In genomic region chr22:19447388-19448075, GRCh38 we compare ENCODE assay signal across 8 cellular contexts. TPM values are rescaled to one million over a fixed set of nuclear protein-coding genes. Genes with fewer than 3 reads are reported as not detected.
A peak's percentile ranks its signal among the peaks of the same experiment; 100 is the strongest.
DNase-seq lines count a peak whose midpoint lies in the region; ATAC-seq, FAIRE-seq and TF ChIP-seq lines count a peak whose summit lies in the region.

TSS of gene C22orf39 (minus strand) at chr22:19447711. CDS start at chr22:19447688, 23 bp downstream.

- 0 to 1% methylated on average over 65 to 83 of the region's 83 CpGs for WGBS in aorta, 2 donors

- peaks cover 38% of the 10 kb centered on the region for H4K20me1 ChIP-seq in astrocyte (ENCODE audit: insufficient read depth, low read length)

- H3K79me2 ChIP-seq in astrocyte (ENCODE audit: insufficient read depth, low read length): peaks cover 49% of the 10 kb centered on the region

- peak within 1 kb of the TSS; percentile 93 for H3K27ac Mint-ChIP-seq in T-helper 2 cell treated with Interferon-gamma antibody and Interleukin-4, amounts not matched to agents 5 μg/mL and 100 μg/mL, for 36 hours
- H3K27ac Mint-ChIP-seq in astrocyte (ENCODE audit: unreplicated experiment): peak within 1 kb of the TSS; percentile 88

- H3K27ac ChIP-seq in astrocyte (ENCODE audit: low read depth, low read length): peak within 1 kb of the TSS; percentile 61
- H3K27ac ChIP-seq in rectal smooth muscle tissue (ENCODE audit: low read depth, low read length): peak within 1 kb of the TSS; percentile 83
- peak within 1 kb of the TSS in 1 of 2 donors; percentile 87 for H3K27ac ChIP-seq in aorta (ENCODE audit: low read depth in 1 of 2, low read length in 2 of 2)

- ATAC-seq in GM18499 (IDR thresholded peaks at IDR 0.05; ENCODE audit: insufficient read depth, unreplicated experiment) (peak; percentile 60), HG02943 (IDR thresholded peaks at IDR 0.05; ENCODE audit: low read depth, unreplicated experiment) (peak; percentile 71), aorta (ENCODE audit: low FRiP score) (peak; percentile 96)

- peaks cover 12% of the 10 kb centered on the region for H3K4me1 ChIP-seq in astrocyte (ENCODE audit: insufficient read depth, low read length)
- peaks cover 5% of the 10 kb centered on the region for H3K4me1 ChIP-seq in rectal smooth muscle tissue (ENCODE audit: control insufficient read depth, insufficient read depth, low read length)
- no peaks in the 10 kb centered on the region for H3K4me1 ChIP-seq in aorta (ENCODE audit: control insufficient read depth in 1 of 2, insufficient read depth in 2 of 2, low read length in 2 of 2)

- no peak for FAIRE-seq in astrocyte (lab: Jason Lieb, UNC)

- H2AFZ ChIP-seq in astrocyte (ENCODE audit: low read depth, low read length): peak within 1 kb of the TSS; percentile 58

- H3K9ac ChIP-seq in astrocyte (ENCODE audit: low read length) (peak within 1 kb of the TSS; percentile 83), rectal smooth muscle tissue (ENCODE audit: low read length) (peak within 1 kb of the TSS; percentile 39)

- DNase-seq in NCI-H1930 (lab: John Stamatoyannopoulos, UW): peak; percentile 82 to 89
- DNase-seq in T-helper 2 cell treated with Interferon-gamma antibody and Interleukin-4, amounts not matched to agents 5 μg/mL and 100 μg/mL, for 36 hours (ENCODE audit: low spot score): peak; percentile 85
- peak; percentile 88 for DNase-seq in astrocyte (ENCODE audit: low read depth)
- peak; percentile 98 for DNase-seq in hepatic stellate cell (ENCODE audit: low spot score)
- peak; percentile 90 to 94 for DNase-seq in aorta

- H3K4me3 ChIP-seq in astrocyte (ENCODE audit: insufficient read depth, low read depth, low read length): peak within 1 kb of the TSS; percentile 63
- peak within 1 kb of the TSS; percentile 73 for H3K4me3 ChIP-seq in rectal smooth muscle tissue (ENCODE audit: low read length)
- peak within 1 kb of the TSS; percentile 64 to 83 for H3K4me3 ChIP-seq in aorta (ENCODE audit: low read length in 2 of 2)

- no peaks in the 10 kb centered on the region for H3K27me3 Mint-ChIP-seq in T-helper 2 cell treated with Interferon-gamma antibody and Interleukin-4, amounts not matched to agents 5 μg/mL and 100 μg/mL, for 36 hours (ENCODE audit: low read depth)
- no peaks in the 10 kb centered on the region for H3K27me3 Mint-ChIP-seq in astrocyte (ENCODE audit: low read depth, unreplicated experiment)

- H3K9me3 ChIP-seq in astrocyte (ENCODE audit: insufficient read depth, low read depth, low read length) (no peaks in the 10 kb centered on the region), aorta (ENCODE audit: control insufficient read depth, low read length) (no peaks in the 10 kb centered on the region)

- intact Hi-C loops in aorta (cut with DNase I): loop anchor here in 1 of 2 donors (1.0 to 2.0 kb wide), 2 partner anchors 15 to 325 kb away; partner anchors contain the start of genes DGCR2 and MRPL40

- H3K36me3 ChIP-seq in astrocyte (ENCODE audit: insufficient read depth, low read length) (peaks cover 29% of the 10 kb centered on the region), rectal smooth muscle tissue (ENCODE audit: control insufficient read depth, insufficient read depth, low read length) (peaks cover 8% of the 10 kb centered on the region), aorta (ENCODE audit: control insufficient read depth in 1 of 2, insufficient read depth in 2 of 2, low read length in 1 of 2) (peaks cover 0 to 1% of the 10 kb centered on the region in 2 donors)

- H3K9me3 Mint-ChIP-seq in T-helper 2 cell treated with Interferon-gamma antibody and Interleukin-4, amounts not matched to agents 5 μg/mL and 100 μg/mL, for 36 hours: no peaks in the 10 kb centered on the region
- H3K9me3 Mint-ChIP-seq in astrocyte (ENCODE audit: unreplicated experiment): no peaks in the 10 kb centered on the region

- H3K4me1 Mint-ChIP-seq in T-helper 2 cell treated with Interferon-gamma antibody and Interleukin-4, amounts not matched to agents 5 μg/mL and 100 μg/mL, for 36 hours (ENCODE audit: low read depth): peaks cover 35% of the 10 kb centered on the region
- peaks cover 13% of the 10 kb centered on the region for H3K4me1 Mint-ChIP-seq in astrocyte (ENCODE audit: low read depth, unreplicated experiment)

- H3K36me3 Mint-ChIP-seq in T-helper 2 cell treated with Interferon-gamma antibody and Interleukin-4, amounts not matched to agents 5 μg/mL and 100 μg/mL, for 36 hours (ENCODE audit: low read depth): peaks cover 37% of the 10 kb centered on the region
- H3K36me3 Mint-ChIP-seq in astrocyte (ENCODE audit: low read depth, unreplicated experiment): peaks cover 4% of the 10 kb centered on the region

- no peak for TF ChIP-seq CTCF in astrocyte (IDR thresholded peaks at IDR 0.05; ENCODE audit: insufficient read depth, low read depth, low read length)

- H3K4me3 Mint-ChIP-seq in T-helper 2 cell treated with Interferon-gamma antibody and Interleukin-4, amounts not matched to agents 5 μg/mL and 100 μg/mL, for 36 hours: peak within 1 kb of the TSS; percentile 93
- H3K4me3 Mint-ChIP-seq in astrocyte (ENCODE audit: unreplicated experiment): peak within 1 kb of the TSS; percentile 96

- no peaks in the 10 kb centered on the region for H3K27me3 ChIP-seq in astrocyte (ENCODE audit: insufficient read depth, low read length)
- H3K27me3 ChIP-seq in rectal smooth muscle tissue (ENCODE audit: control insufficient read depth, insufficient read depth, low read length): no peaks in the 10 kb centered on the region
- no peaks in the 10 kb centered on the region for H3K27me3 ChIP-seq in aorta (ENCODE audit: control insufficient read depth in 1 of 2, insufficient read depth in 2 of 2, low read length in 1 of 2)

- peak within 1 kb of the TSS; percentile 83 for H3K4me2 ChIP-seq in astrocyte (ENCODE audit: low read length)

RNA-seq across cellular contexts. Expression of gene C22orf39, which starts in this region (rescaled TPM):
- total RNA-seq in astrocyte (11.9 and 14.5 TPM in 2 replicates), aorta (10 to 100 TPM; 29.3 to 33.4 TPM)
- polyA plus RNA-seq in aorta: 10 to 100 TPM; 33.8 to 58.2 TPM
